16 cellular contexts compared by ENCODE assay signal in genomic region chr14:106390947-106391346, GRCh38.
DNase-seq lines count a peak whose midpoint lies in the region; ATAC-seq and TF ChIP-seq lines count a peak whose summit lies in the region.
"Had no signal": no experiment of that assay in that cellular context is flagged by ENCODE, and none has a peak within 500 bp of the region (broad histone marks: within the 10 kb centered on the region; RNA-seq: fewer than 3 reads in every experiment).

No MANE protein-coding gene starts in this region.

- H3K4me2 ChIP-seq in neuronal stem cell (ENCODE audit: insufficient read depth, low read length, poor library complexity, severe bottlenecking), result no peak overlapping the region

- H2AK5ac ChIP-seq in neuronal stem cell (ENCODE audit: low read depth, low read length), result no peak overlapping the region

- H4K91ac ChIP-seq in neuronal stem cell (ENCODE audit: low read depth, low read length, poor library complexity), result no peak overlapping the region

- H3K27ac ChIP-seq in neuronal stem cell (replicated peaks; ENCODE audit: low read length), result no peak overlapping the region
- H3K27ac ChIP-seq: C4-2B had no signal

- H3K23ac ChIP-seq in neuronal stem cell (ENCODE audit: low read depth, low read length, poor library complexity), result no peak overlapping the region

- no peaks in the 10 kb centered on the region for H3K27me3 ChIP-seq in neuronal stem cell (ENCODE audit: control insufficient read depth in 3 of 3, insufficient read depth in 3 of 3, low read depth in 1 of 3, low read length in 3 of 3)

- H3K4me3 ChIP-seq in neuronal stem cell (ENCODE audit: low read length in 2 of 2), result peak overlapping the region in 1 of 2 donors; percentile 68
- H3K4me3 ChIP-seq: K562 had no signal

- ATAC-seq in natural killer cell treated with Interleukin-12 subunit alpha and Interleukin-12 subunit beta and Interleukin-15 and Interleukin-18, amount 100 ng/mL, for 72 hours, result no peak
- no peak for ATAC-seq in natural killer cell
- ATAC-seq in activated T-helper 17 cell treated with anti-CD3 and anti-CD28 coated beads, Interleukin-2, amount 50 U/mL, for 72 hours (replicated peaks), result no peak
- ATAC-seq in GM21619 (IDR thresholded peaks at IDR 0.05; ENCODE audit: unreplicated experiment), result no peak
- ATAC-seq: K562 had no signal

- H3K36me3 Mint-ChIP-seq in natural killer cell treated with Interleukin-12 subunit alpha and Interleukin-12 subunit beta and Interleukin-15 and Interleukin-18, amount 100 ng/mL, for 72 hours, result no peaks in the 10 kb centered on the region
- H3K36me3 Mint-ChIP-seq in natural killer cell, result no peaks in the 10 kb centered on the region
- H3K36me3 Mint-ChIP-seq in activated T-helper 17 cell treated with anti-CD3 and anti-CD28 coated beads, Interleukin-2, amount 50 U/mL, for 72 hours (ENCODE audit: low read depth), result peaks cover 4% of the 10 kb centered on the region

- no peak overlapping the region for H3K4ac ChIP-seq in neuronal stem cell (ENCODE audit: low read length)

- H3K4me3 Mint-ChIP-seq in natural killer cell treated with Interleukin-12 subunit alpha and Interleukin-12 subunit beta and Interleukin-15 and Interleukin-18, amount 100 ng/mL, for 72 hours, result no peak overlapping the region
- H3K4me3 Mint-ChIP-seq in natural killer cell, result no peak overlapping the region
- H3K4me3 Mint-ChIP-seq in activated T-helper 17 cell treated with anti-CD3 and anti-CD28 coated beads, Interleukin-2, amount 50 U/mL, for 72 hours, result no peak overlapping the region
- H3K4me3 Mint-ChIP-seq: CD4-positive, alpha-beta T cell had no signal

- H2BK5ac ChIP-seq in neuronal stem cell (ENCODE audit: low read length), result no peak overlapping the region

- H3K4me1 Mint-ChIP-seq in natural killer cell treated with Interleukin-12 subunit alpha and Interleukin-12 subunit beta and Interleukin-15 and Interleukin-18, amount 100 ng/mL, for 72 hours (ENCODE audit: low read depth in 2 of 2), result peaks cover 24 to 25% of the 10 kb centered on the region in 2 donors
- peaks cover 0 to 4% of the 10 kb centered on the region in 2 donors for H3K4me1 Mint-ChIP-seq in natural killer cell
- H3K4me1 Mint-ChIP-seq in activated T-helper 17 cell treated with anti-CD3 and anti-CD28 coated beads, Interleukin-2, amount 50 U/mL, for 72 hours, result peaks cover 28% of the 10 kb centered on the region
- H3K4me1 Mint-ChIP-seq: H9 had no signal

- no peak for TF ChIP-seq CTCF in natural killer cell (IDR thresholded peaks at IDR 0.05)

- H4K8ac ChIP-seq in neuronal stem cell (ENCODE audit: low read depth, low read length), result no peak overlapping the region

- no peak overlapping the region for H2BK120ac ChIP-seq in neuronal stem cell (ENCODE audit: low read depth, low read length)

- H2BK12ac ChIP-seq in neuronal stem cell (ENCODE audit: low read length), result no peak overlapping the region

- no peaks in the 10 kb centered on the region for H3K36me3 ChIP-seq in neuronal stem cell (replicated peaks in 1 of 2; ENCODE audit: control insufficient read depth in 2 of 2, insufficient read depth in 2 of 2, low read length in 2 of 2)

- peaks cover 0 to 25% of the 10 kb centered on the region in 2 donors for H3K9me3 ChIP-seq in neuronal stem cell (replicated peaks in 1 of 2; ENCODE audit: control insufficient read depth in 2 of 2, insufficient read depth in 1 of 2, low read depth in 1 of 2, low read length in 2 of 2)
- H3K9me3 ChIP-seq: Caco-2 had no signal

- peaks cover 28 to 33% of the 10 kb centered on the region in 2 donors for H3K27me3 Mint-ChIP-seq in natural killer cell treated with Interleukin-12 subunit alpha and Interleukin-12 subunit beta and Interleukin-15 and Interleukin-18, amount 100 ng/mL, for 72 hours
- peaks cover 23 to 30% of the 10 kb centered on the region in 2 donors for H3K27me3 Mint-ChIP-seq in natural killer cell (ENCODE audit: low read depth in 2 of 2)
- no peaks in the 10 kb centered on the region for H3K27me3 Mint-ChIP-seq in activated T-helper 17 cell treated with anti-CD3 and anti-CD28 coated beads, Interleukin-2, amount 50 U/mL, for 72 hours

- H3K18ac ChIP-seq in neuronal stem cell (ENCODE audit: low read length), result no peak overlapping the region

- no peak overlapping the region for H2AFZ ChIP-seq in neuronal stem cell (ENCODE audit: low read length)

- no peak for DNase-seq in natural killer cell treated with Interleukin-12 subunit alpha and Interleukin-12 subunit beta and Interleukin-15 and Interleukin-18, amount 100 ng/mL, for 72 hours (ENCODE audit: low spot score)
- DNase-seq in natural killer cell (no peak), neuronal stem cell (ENCODE audit: low spot score) (no peak), DMS53 (lab: John Stamatoyannopoulos, UW) (no peak), NCI-H510A (lab: John Stamatoyannopoulos, UW) (no peak)
- DNase-seq: ACHN; Caco-2; CD4-positive, alpha-beta T cell; DMS79; GF-D8; H9; IMR-90 had no signal

- peak overlapping the region; percentile 14 to 36 for H3K27ac Mint-ChIP-seq in natural killer cell treated with Interleukin-12 subunit alpha and Interleukin-12 subunit beta and Interleukin-15 and Interleukin-18, amount 100 ng/mL, for 72 hours
- no peak overlapping the region for H3K27ac Mint-ChIP-seq in natural killer cell
- H3K27ac Mint-ChIP-seq in activated T-helper 17 cell treated with anti-CD3 and anti-CD28 coated beads, Interleukin-2, amount 50 U/mL, for 72 hours, result peak overlapping the region; percentile 4
- H3K27ac Mint-ChIP-seq: CD4-positive, alpha-beta T cell; H9 had no signal

- H3K9ac ChIP-seq in neuronal stem cell (ENCODE audit: low read depth, low read length, poor library complexity), result peak overlapping the region; percentile 12

- intact Hi-C loops in natural killer cell (cut with micrococcal nuclease), result no loop called here

- H3K14ac ChIP-seq in neuronal stem cell (ENCODE audit: low read length), result no peak overlapping the region

- no peaks in the 10 kb centered on the region for H3K79me1 ChIP-seq in neuronal stem cell (ENCODE audit: low read depth, low read length)

- H2BK15ac ChIP-seq in neuronal stem cell (ENCODE audit: low read length), result no peak overlapping the region

- no CpG with 5 or more reads among the region's 6 CpGs for WGBS in neuronal stem cell (ENCODE audit: extremely low coverage in 2 of 2, insufficient read length in 2 of 2, insufficient replicate concordance in 1 of 2), 2 donors

- no peaks in the 10 kb centered on the region for H3K4me1 ChIP-seq in neuronal stem cell (ENCODE audit: control insufficient read depth in 2 of 2, insufficient read depth in 1 of 2, low read depth in 1 of 2, low read length in 2 of 2)
- H3K4me1 ChIP-seq: Caco-2 had no signal

- H3K9me3 Mint-ChIP-seq in natural killer cell treated with Interleukin-12 subunit alpha and Interleukin-12 subunit beta and Interleukin-15 and Interleukin-18, amount 100 ng/mL, for 72 hours, result no peaks in the 10 kb centered on the region
- H3K9me3 Mint-ChIP-seq in natural killer cell, result no peaks in the 10 kb centered on the region
- H3K9me3 Mint-ChIP-seq in activated T-helper 17 cell treated with anti-CD3 and anti-CD28 coated beads, Interleukin-2, amount 50 U/mL, for 72 hours, result no peaks in the 10 kb centered on the region
- H3K9me3 Mint-ChIP-seq: CD4-positive, alpha-beta T cell had no signal

Comparison
In these comparisons a context has a peak if more than half of its experiments do, and no peak if none do; other contexts are left out.
1. H3K27ac Mint-ChIP-seq: peak in natural killer cell treated with Interleukin-12 subunit alpha and Interleukin-12 subunit beta and Interleukin-15 and Interleukin-18, amount 100 ng/mL, for 72 hours (2 of 2) and activated T-helper 17 cell treated with anti-CD3 and anti-CD28 coated beads, Interleukin-2, amount 50 U/mL, for 72 hours (single experiment); none in natural killer cell (0 of 2).